8 cellular contexts compared by ENCODE assay signal in genomic region chr10:93751832-93752231, GRCh38. TPM values are rescaled to one million over a fixed set of nuclear protein-coding genes. Genes with fewer than 3 reads are reported as not detected.
DNase-seq lines count a peak whose midpoint lies in the region; ATAC-seq and TF ChIP-seq lines count a peak whose summit lies in the region.

No MANE protein-coding gene starts in this region.

- intact Hi-C loops in Right ventricle myocardium superior (cut with DNase I): no loop called here
- intact Hi-C loops in upper lobe of right lung (cut with DNase I): no loop called here

- H3K9me3 ChIP-seq in right atrium auricular region (no peaks in the 10 kb centered on the region), iPS-20b (ENCODE audit: insufficient read depth, low read depth, low read length) (no peaks in the 10 kb centered on the region), upper lobe of right lung (no peaks in the 10 kb centered on the region)

- H3K4me1 ChIP-seq in right atrium auricular region (peaks cover 0 to 7% of the 10 kb centered on the region in 2 donors), iPS-20b (ENCODE audit: insufficient read depth, low read length) (peaks cover 42% of the 10 kb centered on the region), upper lobe of right lung (peaks cover 12% of the 10 kb centered on the region)

- H3K27me3 ChIP-seq in right atrium auricular region: no peaks in the 10 kb centered on the region
- peaks cover 11% of the 10 kb centered on the region; the same call in 1 of the 2 replicates for H3K27me3 ChIP-seq in iPS-20b (ENCODE audit: insufficient read depth, low read length)
- H3K27me3 ChIP-seq in upper lobe of right lung: no peaks in the 10 kb centered on the region

- H3K4me3 ChIP-seq in right atrium auricular region: peak overlapping the region in 1 of 2 donors; percentile 21
- H3K4me3 ChIP-seq in iPS-20b (ENCODE audit: low read length): peak overlapping the region; percentile 52
- H3K4me3 ChIP-seq in upper lobe of right lung: peak overlapping the region; percentile 15

- CTCF ChIA-PET in WTC11 (lab: Charles Lee): interaction anchor here (0.7 to 1.7 kb wide), 4 partner anchors 38 to 63 kb away, joined by 3 to 13 read pairs (median 4); no protein-coding TSS in a partner anchor

- no peak overlapping the region for H3K27ac ChIP-seq in right atrium auricular region
- H3K27ac ChIP-seq in iPS-20b (ENCODE audit: low read length): no peak overlapping the region
- no peak overlapping the region for H3K27ac ChIP-seq in upper lobe of right lung

- H3K36me3 ChIP-seq in right atrium auricular region (no peaks in the 10 kb centered on the region), iPS-20b (ENCODE audit: insufficient read depth, low read depth, low read length) (no peaks in the 10 kb centered on the region), upper lobe of right lung (no peaks in the 10 kb centered on the region)

- H3K27ac Mint-ChIP-seq in WTC11: no peak overlapping the region

- H3K9me3 Mint-ChIP-seq in WTC11: no peaks in the 10 kb centered on the region

- no peaks in the 10 kb centered on the region for H3K36me3 Mint-ChIP-seq in WTC11

- no peak for DNase-seq in Right ventricle myocardium superior
- no peak for DNase-seq in right atrium auricular region (ENCODE audit: low spot score)
- peak; percentile 42 for DNase-seq in WTC11 (ENCODE audit: low spot score)
- DNase-seq in upper lobe of right lung: no peak
- DNase-seq in activated CD8-positive, alpha-beta memory T cell treated with anti-CD3 and anti-CD28 coated beads, Interleukin-2, amount 50 U/mL, for 4 hours: no peak
- DNase-seq in activated CD4-positive, alpha-beta T cell treated with anti-CD3 and anti-CD28 coated beads for 1 hour: no peak

- H3K27me3 Mint-ChIP-seq in WTC11 (ENCODE audit: low read depth): peaks cover 16% of the 10 kb centered on the region

- POLR2A ChIA-PET in WTC11 (lab: Charles Lee): no interaction called here

- TF ChIP-seq CTCF in right atrium auricular region (IDR thresholded peaks at IDR 0.05): no peak
- no peak for TF ChIP-seq CTCF in WTC11 (IDR thresholded peaks at IDR 0.05)
- no peak for TF ChIP-seq CTCF in upper lobe of right lung (IDR thresholded peaks at IDR 0.05)

- H3K4me1 Mint-ChIP-seq in WTC11: peaks cover 62% of the 10 kb centered on the region

- H3K9ac ChIP-seq in iPS-20b (ENCODE audit: low read depth, low read length): no peak overlapping the region; the same call in 1 of the 2 replicates

- peak; percentile 67 for ATAC-seq in Right ventricle myocardium superior (ENCODE audit: poor library complexity)
- peak; percentile 38 for ATAC-seq in WTC11
- ATAC-seq in upper lobe of right lung: peak; percentile 71
- ATAC-seq in HG03139 (IDR thresholded peaks at IDR 0.05; ENCODE audit: unreplicated experiment): no peak

- H3K4me3 Mint-ChIP-seq in WTC11: peak overlapping the region; percentile 44; the same call in 1 of the 2 replicates

TF ChIP-seq in WTC11, 78 proteins besides CTCF, POLR2A, EP300 and RAD21 (continues in another document):
- TF ChIP-seq ZSCAN18 (CRISPR knock-in tag; IDR thresholded peaks at IDR 0.05) (no peak), ARID4B (CRISPR knock-in tag; IDR thresholded peaks at IDR 0.05; ENCODE audit: borderline replicate concordance) (no peak), GTF2I (CRISPR knock-in tag; conservative IDR thresholded peaks at IDR 0.05) (no peak), PRRX2 (CRISPR knock-in tag; IDR thresholded peaks at IDR 0.05) (no peak), ZNF121 (CRISPR knock-in tag; IDR thresholded peaks at IDR 0.05) (no peak), HMGXB4 (CRISPR knock-in tag; IDR thresholded peaks at IDR 0.05) (no peak), E2F4 (CRISPR knock-in tag; IDR thresholded peaks at IDR 0.05; ENCODE audit: borderline replicate concordance, low read depth) (no peak), ETV6 (CRISPR knock-in tag; IDR thresholded peaks at IDR 0.05) (no peak), FOXP1 (CRISPR knock-in tag; IDR thresholded peaks at IDR 0.05; ENCODE audit: borderline replicate concordance) (no peak), GRHL2 (CRISPR knock-in tag; IDR thresholded peaks at IDR 0.05; ENCODE audit: insufficient replicate concordance, severe bottlenecking) (no peak), NFYB (CRISPR knock-in tag; conservative IDR thresholded peaks at IDR 0.05; ENCODE audit: low read depth) (no peak), ZNF671 (CRISPR knock-in tag; IDR thresholded peaks at IDR 0.05) (no peak)

RNA-seq across cellular contexts. Expression of gene LGI1, which starts 5.9 kb away (rescaled TPM):
- 0.13 TPM for total RNA-seq in Right ventricle myocardium superior
- under 1 TPM in 1 of 2 donors, not detected in 1; 0.44 TPM for total RNA-seq in right atrium auricular region
- not detected in 3 replicates for total RNA-seq in WTC11 (2021)
- not detected for total RNA-seq in upper lobe of right lung

RNA-seq across cellular contexts. Expression of gene FRA10AC1, which starts 49.4 kb away (rescaled TPM):
- total RNA-seq in Right ventricle myocardium superior: 11.9 TPM
- 1 to 10 TPM; 8.0 to 9.2 TPM for total RNA-seq in right atrium auricular region
- 12.9 to 15.8 TPM (median 14.1 TPM) in 3 replicates for total RNA-seq in WTC11 (2021)
- total RNA-seq in upper lobe of right lung: 12.0 TPM
